In the genomic region with DNA sequence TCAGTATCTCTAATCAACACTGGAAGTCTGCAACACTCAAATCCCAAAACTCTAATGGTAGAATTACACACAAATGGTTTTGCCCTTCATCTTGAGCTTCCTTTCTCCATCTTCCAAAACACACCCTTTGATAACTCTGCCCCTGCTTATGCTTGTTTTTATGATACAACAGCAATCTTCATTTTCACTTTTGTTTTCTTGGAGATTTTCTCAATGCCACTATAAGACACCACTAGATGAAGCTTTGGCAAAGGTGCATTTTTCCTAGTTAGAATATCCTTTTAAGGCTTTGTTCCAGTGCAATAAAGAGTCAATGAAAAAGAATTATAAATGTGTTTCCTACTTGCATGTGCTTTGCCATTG, we compare ENCODE assay signal across 29 cellular contexts.
DNase-seq lines count a peak whose midpoint lies in the region; ATAC-seq, FAIRE-seq and TF ChIP-seq lines count a peak whose summit lies in the region.
"Had no signal": no experiment of that assay in that cellular context is flagged by ENCODE, and none has a peak within 500 bp of the region (broad histone marks: within the 10 kb centered on the region; RNA-seq: fewer than 3 reads in every experiment).

No MANE protein-coding gene starts in this region.

- H3K27ac ChIP-seq in endodermal cell (ENCODE audit: low read depth, low read length), result no peak overlapping the region
- H3K27ac ChIP-seq: left ventricle myocardium inferior, neural progenitor cell had no signal

- H3K4me3 ChIP-seq in endodermal cell (ENCODE audit: low read length), result no peak overlapping the region
- H3K4me3 ChIP-seq: left ventricle myocardium inferior, neural progenitor cell had no signal

- no peaks in the 10 kb centered on the region for H3K36me3 Mint-ChIP-seq in endodermal cell (ENCODE audit: low read depth)
- H3K36me3 Mint-ChIP-seq: activated CD8-positive, alpha-beta memory T cell treated with anti-CD3 and anti-CD28 coated beads, Interleukin-2, amount 10 ng/mL, durations not matched to agents 7 days and 5 days; brain; IgD-negative memory B cell; neural progenitor cell; stimulated activated effector memory CD8-positive, alpha-beta T cell treated with anti-CD3 and anti-CD28 coated beads, Interleukin-12 subunit alpha, Interleukin-12 subunit beta, amount 100 ng/mL, for 72 hours; type B pancreatic cell had no signal

- no peaks in the 10 kb centered on the region for H3K36me3 ChIP-seq in endodermal cell (ENCODE audit: control insufficient read depth, insufficient read depth, low read length)
- H3K36me3 ChIP-seq: left ventricle myocardium inferior, neural progenitor cell had no signal

- no peaks in the 10 kb centered on the region for H3K9me3 Mint-ChIP-seq in endodermal cell
- H3K9me3 Mint-ChIP-seq: activated naive CD4-positive, alpha-beta T cell treated with anti-CD3 and anti-CD28 coated beads for 36 hours; brain; CD4-positive, alpha-beta T cell; IgD-negative memory B cell; neural progenitor cell; stimulated activated effector memory CD8-positive, alpha-beta T cell treated with anti-CD3 and anti-CD28 coated beads, Interleukin-12 subunit alpha, Interleukin-12 subunit beta, amount 100 ng/mL, for 72 hours; type B pancreatic cell had no signal

- DNase-seq in GM12892 (ENCODE audit: insufficient read length) (no peak), endodermal cell (no peak), NCI-H226 (no peak), NCI-H2227 (lab: John Stamatoyannopoulos, UW; ENCODE audit: unreplicated experiment) (no peak)
- DNase-seq in activated CD4-positive, alpha-beta T cell treated with anti-CD3 and anti-CD28 coated beads for 4 hours, result no peak
- DNase-seq: activated CD4-positive, alpha-beta T cell treated with anti-CD3 and anti-CD28 coated beads, Interleukin-2, amount 50 U/mL, for 1 hour; activated CD8-positive, alpha-beta memory T cell treated with anti-CD3 and anti-CD28 coated beads, Interleukin-2, amount 10 ng/mL, durations not matched to agents 7 days and 5 days; activated naive CD4-positive, alpha-beta T cell treated with anti-CD3 and anti-CD28 coated beads for 36 hours; AML-193; CD4-positive, alpha-beta T cell; left ventricle myocardium inferior; mesendoderm; NCI-H187; posterior cingulate gyrus; stimulated activated CD4-positive, alpha-beta T cell treated with anti-CD3 and anti-CD28 coated beads, Interleukin-12 subunit alpha, Interleukin-12 subunit beta, amount 100 ng/mL, for 4 hours; stimulated activated CD4-positive, alpha-beta T cell treated with anti-CD3 and anti-CD28 coated beads, Interleukin-4, amount 100 ng/mL, for 24 hours; SW 1271; T-helper 9 cell had no signal

- H3K27me3 ChIP-seq in endodermal cell (ENCODE audit: control insufficient read depth, insufficient read depth, low read length, poor library complexity, severe bottlenecking), result no peaks in the 10 kb centered on the region
- H3K27me3 ChIP-seq: neural progenitor cell had no signal

- no peak overlapping the region for H3K4me3 Mint-ChIP-seq in endodermal cell
- H3K4me3 Mint-ChIP-seq: activated CD8-positive, alpha-beta memory T cell treated with anti-CD3 and anti-CD28 coated beads, Interleukin-2, amount 10 ng/mL, durations not matched to agents 7 days and 5 days; activated naive CD4-positive, alpha-beta T cell treated with anti-CD3 and anti-CD28 coated beads for 36 hours; brain; CD4-positive, alpha-beta T cell; IgD-negative memory B cell; neural progenitor cell; stimulated activated effector memory CD8-positive, alpha-beta T cell treated with anti-CD3 and anti-CD28 coated beads, Interleukin-12 subunit alpha, Interleukin-12 subunit beta, amount 100 ng/mL, for 72 hours; type B pancreatic cell had no signal

- peaks cover 12% of the 10 kb centered on the region for H3K4me1 Mint-ChIP-seq in endodermal cell
- H3K4me1 Mint-ChIP-seq: brain; neural progenitor cell; stimulated activated effector memory CD8-positive, alpha-beta T cell treated with anti-CD3 and anti-CD28 coated beads, Interleukin-12 subunit alpha, Interleukin-12 subunit beta, amount 100 ng/mL, for 72 hours had no signal

- H3K9me3 ChIP-seq in endodermal cell (ENCODE audit: control insufficient read depth, low read length), result no peaks in the 10 kb centered on the region
- H3K9me3 ChIP-seq: left ventricle myocardium inferior had no signal

- no peaks in the 10 kb centered on the region for H3K27me3 Mint-ChIP-seq in endodermal cell (ENCODE audit: insufficient read depth)
- H3K27me3 Mint-ChIP-seq: CD4-positive, alpha-beta T cell; IgD-negative memory B cell; type B pancreatic cell had no signal

- no peak for TF ChIP-seq CTCF in endodermal cell (conservative IDR thresholded peaks at IDR 0.05)

- peak; percentile 40 for ATAC-seq in GM19025 (IDR thresholded peaks at IDR 0.05; ENCODE audit: low read depth, unreplicated experiment)
- ATAC-seq in GM21576 (IDR thresholded peaks at IDR 0.05; ENCODE audit: unreplicated experiment), result peak; percentile 31
- ATAC-seq in HG03159 (IDR thresholded peaks at IDR 0.05; ENCODE audit: unreplicated experiment), result peak; percentile 34
- ATAC-seq: activated CD8-positive, alpha-beta memory T cell treated with anti-CD3 and anti-CD28 coated beads, Interleukin-2, amount 10 ng/mL, durations not matched to agents 7 days and 5 days; sciatic nerve had no signal

- H3K27ac Mint-ChIP-seq in endodermal cell, result no peak overlapping the region
- H3K27ac Mint-ChIP-seq: activated CD8-positive, alpha-beta memory T cell treated with anti-CD3 and anti-CD28 coated beads, Interleukin-2, amount 10 ng/mL, durations not matched to agents 7 days and 5 days; activated naive CD4-positive, alpha-beta T cell treated with anti-CD3 and anti-CD28 coated beads for 36 hours; brain; CD4-positive, alpha-beta T cell; IgD-negative memory B cell; neural progenitor cell; stimulated activated effector memory CD8-positive, alpha-beta T cell treated with anti-CD3 and anti-CD28 coated beads, Interleukin-12 subunit alpha, Interleukin-12 subunit beta, amount 100 ng/mL, for 72 hours; type B pancreatic cell had no signal

- H3K4me1 ChIP-seq in endodermal cell (ENCODE audit: control insufficient read depth, insufficient read depth, low read length), result no peaks in the 10 kb centered on the region
- H3K4me1 ChIP-seq: left ventricle myocardium inferior, neural progenitor cell had no signal

- TF ChIP-seq POLR2A in GM12892 (IDR thresholded peaks at IDR 0.05; ENCODE audit: low read depth, low read length), result no peak

- FAIRE-seq in GM12892 (lab: Jason Lieb, UNC), result peak; percentile 9
- FAIRE-seq: A204.1, H1 had no signal

- no peak overlapping the region for H3K9ac ChIP-seq in endodermal cell (ENCODE audit: extremely low read depth, low read length, poor library complexity, severe bottlenecking)
- H3K9ac ChIP-seq: neural progenitor cell had no signal
